Comparison of ENCODE assay signal across 24 cellular contexts in the genomic region with DNA sequence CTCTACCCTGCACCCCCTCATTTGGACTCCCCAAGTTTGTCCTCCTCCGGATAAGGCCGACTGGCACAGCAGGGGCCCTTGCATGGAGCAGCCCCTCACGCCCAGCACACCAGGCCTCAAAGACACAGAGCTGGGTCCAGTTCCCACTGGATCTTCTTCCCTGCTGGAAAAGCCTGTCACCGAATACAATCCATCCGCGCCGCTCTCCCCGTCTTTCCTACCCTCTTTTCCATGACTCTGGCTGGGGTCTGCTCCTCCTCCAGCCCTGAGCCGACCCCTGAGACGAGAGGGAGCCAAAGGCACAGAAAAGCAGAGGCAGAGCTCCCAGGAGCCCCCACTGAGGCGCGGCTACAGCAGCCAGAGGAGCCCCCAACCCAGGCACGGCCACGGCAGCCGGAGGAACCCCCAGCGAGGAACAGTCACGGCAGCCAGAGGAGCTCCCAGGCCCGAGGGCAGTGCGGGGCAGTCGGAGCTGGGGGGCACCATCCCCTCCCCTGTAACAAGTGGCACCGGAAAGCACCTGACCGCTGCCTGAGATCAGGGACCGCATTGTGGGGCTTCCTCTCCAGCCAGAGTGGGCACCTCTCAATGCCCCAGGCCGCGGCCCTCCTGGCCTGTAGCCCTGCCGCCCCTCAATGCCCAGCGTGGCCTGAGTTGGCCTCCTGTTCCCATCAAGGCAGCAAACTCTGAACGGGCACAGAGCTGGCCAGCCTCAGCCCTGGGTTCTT.
"Had no signal": no experiment of that assay in that cellular context is flagged by ENCODE, and none has a peak within 500 bp of the region (broad histone marks: within the 10 kb centered on the region; RNA-seq: fewer than 3 reads in every experiment).

No MANE protein-coding gene starts in this region.

- H3K9me3 ChIP-seq: psoas muscle, spleen, thyroid gland had no signal

- H3K27me3 Mint-ChIP-seq: activated CD8-positive, alpha-beta memory T cell treated with anti-CD3 and anti-CD28 coated beads, Interleukin-2, amount 10 ng/mL, durations not matched to agents 7 days and 5 days; activated naive CD8-positive, alpha-beta T cell treated with anti-CD3 and anti-CD28 coated beads for 36 hours; stimulated activated memory B cell treated with anti-CD40 and anti-IgM and Interleukin-4, amounts not matched to agents 10 μg/mL and 1 μg/mL and 100 μg/mL, for 72 hours had no signal

- DNase-seq: activated CD4-positive, alpha-beta T cell treated with anti-CD3 and anti-CD28 coated beads for 1 hour; activated CD4-positive, alpha-beta T cell treated with anti-CD3 and anti-CD28 coated beads, Interleukin-2, amount 50 U/mL, for 4 hours; activated CD8-positive, alpha-beta memory T cell treated with anti-CD3 and anti-CD28 coated beads, Interleukin-2, amount 10 ng/mL, durations not matched to agents 7 days and 5 days; activated effector memory CD4-positive, alpha-beta T cell treated with Interleukin-2 at 50 U/mL for 16 hours; activated naive CD8-positive, alpha-beta T cell treated with anti-CD3 and anti-CD28 coated beads for 36 hours; activated T-cell treated with anti-CD3 and anti-CD28 coated beads, Interleukin-2, amount 50 U/mL, for 1 hour; amygdala; central memory CD4-positive, alpha-beta T cell; cortex of kidney; effector CD4-positive, alpha-beta T cell; foreskin keratinocyte; glutamatergic neuron; hypothalamus; kidney glomerular epithelial cell; nephron progenitor cell; stimulated activated CD4-positive, alpha-beta T cell treated with anti-CD3 and anti-CD28 coated beads, Interleukin-1b, Interleukin-23, amount 100 ng/mL, for 48 hours; T-helper 1 cell; thyroid gland had no signal

- H3K27ac Mint-ChIP-seq: activated CD8-positive, alpha-beta memory T cell treated with anti-CD3 and anti-CD28 coated beads, Interleukin-2, amount 10 ng/mL, durations not matched to agents 7 days and 5 days had no signal

- H3K4me3 ChIP-seq: psoas muscle, spleen, thyroid gland had no signal

- H3K27ac ChIP-seq: foreskin keratinocyte, psoas muscle, thyroid gland, VCaP had no signal

- H3K4me1 ChIP-seq: foreskin keratinocyte, psoas muscle, spleen, thyroid gland had no signal

- H3K9me3 Mint-ChIP-seq: brain had no signal

- H3K4me1 Mint-ChIP-seq: activated CD8-positive, alpha-beta memory T cell treated with anti-CD3 and anti-CD28 coated beads, Interleukin-2, amount 10 ng/mL, durations not matched to agents 7 days and 5 days; brain; nephron progenitor cell had no signal

- ATAC-seq: activated CD8-positive, alpha-beta memory T cell treated with anti-CD3 and anti-CD28 coated beads, Interleukin-2, amount 10 ng/mL, durations not matched to agents 7 days and 5 days; foreskin keratinocyte; psoas muscle; sciatic nerve; stimulated activated memory B cell treated with anti-CD40 and anti-IgM and Interleukin-4, amounts not matched to agents 10 μg/mL and 1 μg/mL and 100 μg/mL, for 72 hours had no signal

- H3K27me3 ChIP-seq: foreskin keratinocyte, spleen, thyroid gland had no signal

- H3K4me3 Mint-ChIP-seq: activated CD8-positive, alpha-beta memory T cell treated with anti-CD3 and anti-CD28 coated beads, Interleukin-2, amount 10 ng/mL, durations not matched to agents 7 days and 5 days; activated naive CD8-positive, alpha-beta T cell treated with anti-CD3 and anti-CD28 coated beads for 36 hours; brain; nephron progenitor cell; stimulated activated memory B cell treated with anti-CD40 and anti-IgM and Interleukin-4, amounts not matched to agents 10 μg/mL and 1 μg/mL and 100 μg/mL, for 72 hours had no signal
